8 cellular contexts compared by ENCODE assay signal in the genomic region with DNA sequence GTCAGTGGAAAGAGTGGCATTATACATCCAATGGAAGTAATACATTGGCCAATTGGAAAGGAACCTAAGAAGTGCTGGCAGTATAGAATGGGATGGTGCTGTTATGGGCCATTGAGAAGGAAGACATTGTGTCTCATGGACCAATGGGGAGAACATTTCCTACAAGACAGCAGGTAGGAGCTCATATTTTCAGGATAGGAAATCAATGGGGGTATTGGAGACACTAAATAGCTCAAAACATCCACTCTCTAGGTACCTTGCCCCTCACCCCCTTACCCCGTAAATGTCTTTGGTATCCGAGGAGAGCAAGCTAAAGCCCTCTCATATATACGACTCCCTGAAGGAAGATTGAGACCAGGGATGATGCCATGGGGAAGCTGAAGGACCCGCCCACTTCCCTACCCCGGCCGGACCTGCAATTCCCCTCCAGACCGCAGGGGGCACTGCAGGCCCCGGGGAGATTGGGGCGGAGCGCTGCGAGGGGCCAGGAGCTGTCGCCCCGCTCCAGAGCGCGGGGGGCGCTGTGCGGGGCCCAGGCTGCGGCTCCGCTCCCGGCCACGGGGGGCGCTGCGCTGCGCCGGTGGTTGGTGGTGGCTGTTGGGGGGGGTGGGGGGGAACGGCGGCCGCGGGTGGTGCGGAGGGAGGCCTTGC. TPM values are rescaled to one million over a fixed set of nuclear protein-coding genes. Genes with fewer than 3 reads are reported as not detected.
DNase-seq lines count a peak whose midpoint lies in the region; ATAC-seq, FAIRE-seq and TF ChIP-seq lines count a peak whose summit lies in the region.

Gene KDM3B, plus strand, starts transcription at position 615 of the 651 bp plus-strand sequence. CDS start 111 bp downstream, outside the sequence.

- intact Hi-C loops in PC-3 (cut with micrococcal nuclease) = no loop called here

- H3K36me3 ChIP-seq in PC-3 (ENCODE audit: low read depth, low read length) = peaks cover 15% of the 10 kb centered on the region
- peaks cover 0 to 6% of the 10 kb centered on the region in 2 donors for H3K36me3 ChIP-seq in esophagus (ENCODE audit: control insufficient read depth in 2 of 2, insufficient read depth in 2 of 2, low read length in 1 of 2)
- peaks cover 16% of the 10 kb centered on the region for H3K36me3 ChIP-seq in muscle layer of colon (ENCODE audit: insufficient read depth, low read length)

- H4K20me1 ChIP-seq in PC-3 (ENCODE audit: low read length) = peaks cover 9% of the 10 kb centered on the region; the same call in 1 of the 2 replicates

- ATAC-seq in GM21447 (IDR thresholded peaks at IDR 0.05; ENCODE audit: unreplicated experiment) = peak; percentile 54
- peak; percentile 66 for ATAC-seq in PC-3

- peaks cover 9% of the 10 kb centered on the region for H3K4me1 ChIP-seq in PC-3 (ENCODE audit: insufficient read depth, low read length)
- H3K4me1 ChIP-seq in esophagus (ENCODE audit: control insufficient read depth in 2 of 2, insufficient read depth in 2 of 2, low read length in 1 of 2) = peaks cover 0 to 3% of the 10 kb centered on the region in 2 donors
- H3K4me1 ChIP-seq in muscle layer of colon (ENCODE audit: insufficient read depth, low read length) = peaks cover 26% of the 10 kb centered on the region

- POLR2A ChIA-PET in PC-3 (lab: Charles Lee; ENCODE audit: unreplicated experiment) = no interaction called here

- CTCF ChIA-PET in PC-3 (lab: Charles Lee) = interaction anchor here (0.5 to 2.2 kb wide), 6 partner anchors 13 to 1286 kb away, joined by 3 to 10 read pairs (median 8); partner anchors contain the start of genes CDC25C and FAM53C

- H3K79me2 ChIP-seq in PC-3 (ENCODE audit: low read length) = peaks cover 43% of the 10 kb centered on the region

- H3F3A ChIP-seq in PC-3 (ENCODE audit: low read length, unreplicated experiment) = no peaks in the 10 kb centered on the region

- H3K9me2 ChIP-seq in PC-3 (replicated peaks; ENCODE audit: low read length) = no peaks in the 10 kb centered on the region

- no peaks in the 10 kb centered on the region for H3K27me3 ChIP-seq in PC-3 (ENCODE audit: low read length)
- no peaks in the 10 kb centered on the region for H3K27me3 ChIP-seq in esophagus (ENCODE audit: control insufficient read depth in 1 of 2, insufficient read depth in 2 of 2, low read length in 2 of 2)
- no peaks in the 10 kb centered on the region for H3K27me3 ChIP-seq in muscle layer of colon (ENCODE audit: control insufficient read depth in 1 of 2, insufficient read depth in 2 of 2, low read length in 2 of 2)

- peak within 1 kb of the TSS; percentile 49 for H3K27ac ChIP-seq in PC-3 (ENCODE audit: low read length)
- peak within 1 kb of the TSS; percentile 96 to 97 for H3K27ac ChIP-seq in esophagus (ENCODE audit: low read depth in 2 of 2, low read length in 1 of 2)
- peak within 1 kb of the TSS; percentile 83 for H3K27ac ChIP-seq in muscle layer of colon (ENCODE audit: low read depth, low read length)

- FAIRE-seq in D721Med (lab: Jason Lieb, UNC) = no peak

- H3K9me3 ChIP-seq in PC-3 (ENCODE audit: low read length) = no peaks in the 10 kb centered on the region; the same call in 1 of the 2 replicates
- H3K9me3 ChIP-seq in esophagus (ENCODE audit: control insufficient read depth in 2 of 2, insufficient read depth in 1 of 2, low read depth in 1 of 2, low read length in 1 of 2) = no peaks in the 10 kb centered on the region
- H3K9me3 ChIP-seq in muscle layer of colon (ENCODE audit: low read length) = no peaks in the 10 kb centered on the region

- TSS peak; percentile 15 for BruUV-seq in PC-3 (replicated peaks; lab: Mats Ljungman, UMichigan)

- WGBS in esophagus, 2 donors = 8 to 10% methylated on average over 20 to 30 of the region's 30 CpGs

- peak within 1 kb of the TSS; percentile 87 for H3K9ac ChIP-seq in PC-3 (ENCODE audit: low read length)
- peak within 1 kb of the TSS; percentile 62 for H3K9ac ChIP-seq in muscle layer of colon (ENCODE audit: low read length)

- DNase-seq in D721Med (ENCODE audit: insufficient read length, low spot score) = peak; percentile 72
- peak; percentile 82 for DNase-seq in HuH-7.5 (ENCODE audit: low spot score)
- peak; percentile 87 for DNase-seq in PC-3
- DNase-seq in activated T-cell treated with anti-CD3 and anti-CD28 coated beads, Interleukin-2, amount 50 U/mL, for 1 hour = peak; percentile 99
- DNase-seq in stimulated activated CD8-positive, alpha-beta memory T cell treated with anti-CD3 and anti-CD28 coated beads, Interleukin-7, amount 100 ng/mL, for 1 hour (ENCODE audit: low read depth in 2 of 2) = peak; percentile 84 to 88

- peak within 1 kb of the TSS; percentile 93 for H3K4me3 ChIP-seq in PC-3 (ENCODE audit: low read length)
- peak within 1 kb of the TSS; percentile 94 to 96 for H3K4me3 ChIP-seq in esophagus (ENCODE audit: low read depth in 1 of 2, low read length in 2 of 2)
- H3K4me3 ChIP-seq in muscle layer of colon (ENCODE audit: low read depth in 1 of 2, low read length in 2 of 2) = peak within 1 kb of the TSS; percentile 90 to 97

- H3K4me2 ChIP-seq in PC-3 (ENCODE audit: low read length) = peak within 1 kb of the TSS; percentile 84

- TF ChIP-seq CTCF in D721Med (IDR thresholded peaks at IDR 0.05; ENCODE audit: insufficient read depth, missing control alignments) (peak; percentile 93), PC-3 (conservative IDR thresholded peaks at IDR 0.05; ENCODE audit: low read depth, low read length) (peak; percentile 91)

- H2AFZ ChIP-seq in PC-3 (ENCODE audit: low read length) = peak within 1 kb of the TSS; percentile 64

RNA-seq across cellular contexts. Expression of gene KDM3B, which starts in this region (rescaled TPM):
- 21.7 and 25.6 TPM in 2 replicates for total RNA-seq in PC-3 (2014; rRNA removed)
- polyA plus RNA-seq in esophagus = 10 to 100 TPM; 18.7 to 20.7 TPM

Comparison
In these comparisons a context has a peak if more than half of its experiments do, and no peak if none do; other contexts are left out.
1. Peak in every context shown above with its lines: DNase-seq, ATAC-seq, H3K4me3 ChIP-seq and H3K27ac ChIP-seq.